19 cellular contexts compared by ENCODE assay signal in genomic region chr13:69660155-69660554, GRCh38.
DNase-seq lines count a peak whose midpoint lies in the region; ATAC-seq and TF ChIP-seq lines count a peak whose summit lies in the region.
"Had no signal": no experiment of that assay in that cellular context is flagged by ENCODE, and none has a peak within 500 bp of the region (broad histone marks: within the 10 kb centered on the region; RNA-seq: fewer than 3 reads in every experiment).

No MANE protein-coding gene starts in this region.

- no peak overlapping the region for H3K9ac ChIP-seq in endodermal cell (ENCODE audit: extremely low read depth, low read length, poor library complexity, severe bottlenecking)
- H3K9ac ChIP-seq: BLaER1, GM23248 had no signal

- DNase-seq in DMS53 (lab: John Stamatoyannopoulos, UW): peak; percentile 0
- DNase-seq in DMS53 treated with DMSO at 0.1 percent for 48 hours (lab: John Stamatoyannopoulos, UW; ENCODE audit: unreplicated experiment): no peak
- peak; percentile 5 for DNase-seq in OCI-LY7 (ENCODE audit: low spot score)
- DNase-seq in endodermal cell: no peak
- no peak for DNase-seq in NOMO-1 treated with dmso at 0.1 percent for 144 hours (lab: John Stamatoyannopoulos, UW; ENCODE audit: unreplicated experiment)
- DNase-seq in HPDE6-E6E7 (ENCODE audit: extremely low spot score): no peak
- DNase-seq: 8988T; CD4-positive, alpha-beta memory T cell; DMS153; DND-41; EL; GM23248; IMR-90 had no signal

- no peaks in the 10 kb centered on the region for H3K27me3 Mint-ChIP-seq in endodermal cell (ENCODE audit: insufficient read depth)
- H3K27me3 Mint-ChIP-seq: CD4-positive, alpha-beta memory T cell had no signal

- H3K27ac ChIP-seq in OCI-LY7 (ENCODE audit: low read depth, low read length, poor library complexity, severe bottlenecking) (no peak overlapping the region), endodermal cell (ENCODE audit: low read depth, low read length) (no peak overlapping the region)
- H3K27ac ChIP-seq: BLaER1, GM23248, HL-60 had no signal

- H3K27me3 ChIP-seq in endodermal cell (ENCODE audit: control insufficient read depth, insufficient read depth, low read length, poor library complexity, severe bottlenecking): no peaks in the 10 kb centered on the region
- H3K27me3 ChIP-seq: BLaER1 had no signal

- H3K4me1 ChIP-seq in OCI-LY7 (ENCODE audit: insufficient read depth, low read length, poor library complexity, severe bottlenecking) (no peaks in the 10 kb centered on the region), endodermal cell (ENCODE audit: control insufficient read depth, insufficient read depth, low read length) (no peaks in the 10 kb centered on the region)
- H3K4me1 ChIP-seq: BLaER1 had no signal

- no peaks in the 10 kb centered on the region for H3K36me3 Mint-ChIP-seq in endodermal cell (ENCODE audit: low read depth)
- H3K36me3 Mint-ChIP-seq: CD14-positive monocyte; CD4-positive, alpha-beta memory T cell had no signal

- TF ChIP-seq CTCF in OCI-LY7 (conservative IDR thresholded peaks at IDR 0.05; ENCODE audit: low read length) (no peak), endodermal cell (conservative IDR thresholded peaks at IDR 0.05) (no peak)

- no peaks in the 10 kb centered on the region for H3K79me2 ChIP-seq in OCI-LY7 (ENCODE audit: insufficient read depth, low read depth, low read length)

- no peak overlapping the region for H3K4me3 Mint-ChIP-seq in endodermal cell
- H3K4me3 Mint-ChIP-seq: CD14-positive monocyte; CD4-positive, alpha-beta memory T cell had no signal

- no peaks in the 10 kb centered on the region for H4K20me1 ChIP-seq in OCI-LY7 (ENCODE audit: insufficient read depth, low read length)
- H4K20me1 ChIP-seq: BLaER1 had no signal

- H3K9me3 Mint-ChIP-seq in endodermal cell: peaks cover 51% of the 10 kb centered on the region

- no TSS peak for BruUV-seq in OCI-LY7 (replicated peaks; lab: Mats Ljungman, UMichigan)

- no peaks in the 10 kb centered on the region for H3K9me2 ChIP-seq in OCI-LY7 (ENCODE audit: insufficient read depth, low read length)

- no peaks in the 10 kb centered on the region for H3K36me3 ChIP-seq in OCI-LY7 (ENCODE audit: insufficient read depth, low read length)
- H3K36me3 ChIP-seq in endodermal cell (ENCODE audit: control insufficient read depth, insufficient read depth, low read length): no peaks in the 10 kb centered on the region
- H3K36me3 ChIP-seq: BLaER1 had no signal

- ATAC-seq in HG03025 (IDR thresholded peaks at IDR 0.05; ENCODE audit: low FRiP score, unreplicated experiment): no peak
- ATAC-seq: HCT116, K562 had no signal

- CTCF ChIA-PET in OCI-LY7 (lab: Charles Lee; ENCODE audit: unreplicated experiment): no interaction called here

- H3K4me3 ChIP-seq in OCI-LY7 (ENCODE audit: low read depth, low read length, poor library complexity, severe bottlenecking) (no peak overlapping the region), endodermal cell (ENCODE audit: low read length) (peak overlapping the region; percentile 40)
- H3K4me3 ChIP-seq: BLaER1, GM23248, K562 had no signal

- H3K9me3 ChIP-seq in OCI-LY7 (ENCODE audit: low read length) (no peaks in the 10 kb centered on the region; the same call in 1 of the 2 replicates), endodermal cell (ENCODE audit: control insufficient read depth, low read length) (peaks cover 49% of the 10 kb centered on the region)

- intact Hi-C loops in OCI-LY7 (cut with micrococcal nuclease; ENCODE audit: unreplicated experiment): no loop called here

- no peaks in the 10 kb centered on the region for H3K4me1 Mint-ChIP-seq in endodermal cell
- H3K4me1 Mint-ChIP-seq: CD14-positive monocyte; CD4-positive, alpha-beta memory T cell had no signal

- no peak overlapping the region for H3K27ac Mint-ChIP-seq in endodermal cell
- H3K27ac Mint-ChIP-seq: CD14-positive monocyte; CD4-positive, alpha-beta memory T cell had no signal

- 68 to 73% methylated on average over 4 to 6 of the region's 6 CpGs for WGBS in endodermal cell (ENCODE audit: insufficient coverage in 1 of 2, insufficient read length in 1 of 2), 2 experiments

- H2AFZ ChIP-seq in OCI-LY7 (ENCODE audit: low read length): no peak overlapping the region
- H2AFZ ChIP-seq: GM23248 had no signal

- H3K4me2 ChIP-seq in OCI-LY7 (ENCODE audit: low read length): no peak overlapping the region
- H3K4me2 ChIP-seq: BLaER1 had no signal

- POLR2A ChIA-PET in OCI-LY7 (lab: Charles Lee): no interaction called here

Comparison
In these comparisons a context has a peak if more than half of its experiments do, and no peak if none do; other contexts are left out.
1. DNase-seq: peak in DMS53 (single experiment) and OCI-LY7 (single experiment); none in DMS53 treated with DMSO at 0.1 percent for 48 hours (single experiment), endodermal cell (single experiment), NOMO-1 treated with dmso at 0.1 percent for 144 hours (single experiment) and HPDE6-E6E7 (single experiment).